ENCODE assay signal across 1 cellular context in genomic region chr10:124416733-124417132, GRCh38.
TF ChIP-seq lines count a peak whose summit lies in the region.

No MANE protein-coding gene starts in this region.

TF ChIP-seq in H1, 55 proteins besides CTCF, POLR2A, EP300 and RAD21:
- TF ChIP-seq KDM4A (IDR thresholded peaks at IDR 0.05; ENCODE audit: low read depth, low read length, severe bottlenecking), result no peak
- no peak for TF ChIP-seq NANOG (IDR thresholded peaks at IDR 0.05; ENCODE audit: insufficient read depth, low read depth, low read length, poor library complexity, severe bottlenecking)
- TF ChIP-seq SRF (IDR thresholded peaks at IDR 0.05; ENCODE audit: low read depth, low read length), result no peak
- no peak for TF ChIP-seq BRCA1 (IDR thresholded peaks at IDR 0.05; ENCODE audit: low read depth, low read length)
- TF ChIP-seq YY1 (IDR thresholded peaks at IDR 0.05; ENCODE audit: low read depth, low read length), result no peak
- TF ChIP-seq CTBP2 (IDR thresholded peaks at IDR 0.05; ENCODE audit: borderline replicate concordance, insufficient read depth, insufficient read length, low read length), result no peak
- TF ChIP-seq USF2 (IDR thresholded peaks at IDR 0.05; ENCODE audit: low read length), result no peak
- TF ChIP-seq RXRA (IDR thresholded peaks at IDR 0.05; ENCODE audit: insufficient read depth, low read depth, low read length), result no peak
- TF ChIP-seq BACH1 (IDR thresholded peaks at IDR 0.05; ENCODE audit: low read length), result no peak
- TF ChIP-seq ATF3 (IDR thresholded peaks at IDR 0.05; ENCODE audit: insufficient read depth, low read depth, low read length), result no peak
- TF ChIP-seq CEBPB (IDR thresholded peaks at IDR 0.05; ENCODE audit: low read depth, low read length), result no peak
- TF ChIP-seq TAF7 (optimal IDR thresholded peaks at IDR 0.05; ENCODE audit: borderline replicate concordance, low read depth, low read length), result no peak
- TF ChIP-seq TCF12 (IDR thresholded peaks at IDR 0.05; ENCODE audit: low read depth, low read length), result no peak
- TF ChIP-seq FOSL1 (IDR thresholded peaks at IDR 0.05; ENCODE audit: insufficient read depth, low read depth, low read length), result no peak
- no peak for TF ChIP-seq JUN (IDR thresholded peaks at IDR 0.05; ENCODE audit: low read depth, low read length)
- TF ChIP-seq E2F6 (IDR thresholded peaks at IDR 0.05), result no peak
